12 cellular contexts compared by ENCODE assay signal in genomic region chr6:34067814-34068213, GRCh38.
DNase-seq lines count a peak whose midpoint lies in the region; ATAC-seq, FAIRE-seq and TF ChIP-seq lines count a peak whose summit lies in the region.
"Had no signal": no experiment of that assay in that cellular context is flagged by ENCODE, and none has a peak within 500 bp of the region (broad histone marks: within the 10 kb centered on the region; RNA-seq: fewer than 3 reads in every experiment).

No MANE protein-coding gene starts in this region.

- no peak overlapping the region for H3K9ac ChIP-seq in endodermal cell (ENCODE audit: extremely low read depth, low read length, poor library complexity, severe bottlenecking)

- H3K27ac ChIP-seq in A549 = no peak overlapping the region
- no peak overlapping the region for H3K27ac ChIP-seq in endodermal cell (ENCODE audit: low read depth, low read length)
- H3K27ac ChIP-seq: SJSA1 had no signal

- no peaks in the 10 kb centered on the region for H3K4me1 ChIP-seq in A549
- no peaks in the 10 kb centered on the region for H3K4me1 ChIP-seq in endodermal cell (ENCODE audit: control insufficient read depth, insufficient read depth, low read length)
- H3K4me1 ChIP-seq: SJSA1 had no signal

- peak in 1 of 2 experiments; percentile 50; a peak in 3 of 5 replicates for TF ChIP-seq RAD21 in A549 (conservative IDR thresholded peaks at IDR 0.05 in 1 of 2, IDR thresholded peaks at IDR 0.05 in 1 of 2)

- peak; percentile 13 to 37 for DNase-seq in A549 (ENCODE audit: low read depth in 1 of 2, low spot score in 1 of 2)
- peak; percentile 68 for DNase-seq in G401 (ENCODE audit: low spot score)
- DNase-seq in NCI-H1694 treated with DMSO at 0.1 percent for 48 hours (lab: John Stamatoyannopoulos, UW) = peak; percentile 53
- peak; percentile 69 for DNase-seq in endodermal cell
- no peak for DNase-seq in NCI-H1092 (lab: John Stamatoyannopoulos, UW)
- no peak for DNase-seq in HEK293T (ENCODE audit: extremely low spot score)
- DNase-seq: CD4-positive, CD25-positive, alpha-beta regulatory T cell; NCI-H226 had no signal

- TF ChIP-seq EP300 in A549 (IDR thresholded peaks at IDR 0.05) = no peak

- no peaks in the 10 kb centered on the region for H3K27me3 Mint-ChIP-seq in endodermal cell (ENCODE audit: insufficient read depth)
- H3K27me3 Mint-ChIP-seq: CD4-positive, CD25-positive, alpha-beta regulatory T cell had no signal

- no peak overlapping the region for H3K4me2 ChIP-seq in A549

- no peaks in the 10 kb centered on the region for H3K27me3 ChIP-seq in endodermal cell (ENCODE audit: control insufficient read depth, insufficient read depth, low read length, poor library complexity, severe bottlenecking)

- FAIRE-seq in A549 (lab: Jason Lieb, UNC) = no peak
- FAIRE-seq: GM12892 had no signal

- TF ChIP-seq CTCF in A549 (IDR thresholded peaks at IDR 0.05) (0 out of 3 replicates have a peak, but pooled peaks have one; percentile 11), endodermal cell (conservative IDR thresholded peaks at IDR 0.05) (peak; percentile 43)

- 15% methylated on average over 13 of the region's 13 CpGs for WGBS in A549 (ENCODE audit: missing lambda C conversion rate)
- WGBS in endodermal cell (ENCODE audit: insufficient coverage in 1 of 2, insufficient read length in 1 of 2), 2 experiments = 75 to 82% methylated on average over 9 to 13 of the region's 13 CpGs

- no peaks in the 10 kb centered on the region for H3K9me3 ChIP-seq in A549
- peaks cover 3% of the 10 kb centered on the region for H3K9me3 ChIP-seq in endodermal cell (ENCODE audit: control insufficient read depth, low read length)
- H3K9me3 ChIP-seq: SJSA1 had no signal

- POLR2A ChIA-PET in A549 (lab: Yijun Ruan, JAX) = no interaction called here
- POLR2A ChIA-PET in HEK293T (lab: Yijun Ruan, JAX) = no interaction called here

- H3K4me3 ChIP-seq in A549 (no peak overlapping the region), endodermal cell (ENCODE audit: low read length) (no peak overlapping the region)
- H3K4me3 ChIP-seq: SJSA1 had no signal

- H3K4me3 Mint-ChIP-seq in endodermal cell = no peak overlapping the region
- H3K4me3 Mint-ChIP-seq: CD4-positive, CD25-positive, alpha-beta regulatory T cell had no signal

- ATAC-seq in A549 (peak; percentile 28 to 77; a peak in 3 of 6 replicates), HG03196 (IDR thresholded peaks at IDR 0.05; ENCODE audit: unreplicated experiment) (no peak), GM21529 (IDR thresholded peaks at IDR 0.05; ENCODE audit: unreplicated experiment) (no peak)

- no peaks in the 10 kb centered on the region for H3K36me3 ChIP-seq in endodermal cell (ENCODE audit: control insufficient read depth, insufficient read depth, low read length)
- H3K36me3 ChIP-seq: SJSA1 had no signal

- no peaks in the 10 kb centered on the region for H3K9me3 Mint-ChIP-seq in endodermal cell
- H3K9me3 Mint-ChIP-seq: CD4-positive, CD25-positive, alpha-beta regulatory T cell had no signal

- H3K36me3 Mint-ChIP-seq in endodermal cell (ENCODE audit: low read depth) = no peaks in the 10 kb centered on the region
- H3K36me3 Mint-ChIP-seq: CD4-positive, CD25-positive, alpha-beta regulatory T cell had no signal

- no peak overlapping the region for H3K27ac Mint-ChIP-seq in endodermal cell
- H3K27ac Mint-ChIP-seq: CD4-positive, CD25-positive, alpha-beta regulatory T cell had no signal

- in situ Hi-C loops in G401 (cut with HindIII; ENCODE audit: low sequenced_read_pairs) = no loop called here

- TF ChIP-seq POLR2A in A549 (IDR thresholded peaks at IDR 0.05; ENCODE audit: low read length) = no peak

- no peaks in the 10 kb centered on the region for H3K4me1 Mint-ChIP-seq in endodermal cell
- H3K4me1 Mint-ChIP-seq: CD4-positive, CD25-positive, alpha-beta regulatory T cell had no signal

- CTCF ChIA-PET in A549 (lab: Yijun Ruan, JAX) = interaction anchor here (0.8 to 3.0 kb wide), 5 partner anchors 10 to 296 kb away, joined by 3 to 14 read pairs (median 4); no protein-coding TSS in a partner anchor
- CTCF ChIA-PET in HEK293T (lab: Yijun Ruan, JAX) = interaction anchor here (0.5 to 0.6 kb wide), 2 partner anchors 13 to 76 kb away, joined by 3 read pairs; no protein-coding TSS in a partner anchor

TF ChIP-seq in A549, 52 proteins besides CTCF, POLR2A, EP300 and RAD21:
- TF ChIP-seq POLR2AphosphoS2 (conservative IDR thresholded peaks at IDR 0.05; ENCODE audit: low read length) (no peak), ZNF302 (CRISPR knock-in tag; IDR thresholded peaks at IDR 0.05) (no peak), EHMT2 (IDR thresholded peaks at IDR 0.05; ENCODE audit: low read depth) (no peak), CEBPB (IDR thresholded peaks at IDR 0.05) (no peak), FOXS1 (CRISPR knock-in tag; IDR thresholded peaks at IDR 0.05) (no peak), JUN (IDR thresholded peaks at IDR 0.05) (no peak), RNF2 (IDR thresholded peaks at IDR 0.05; ENCODE audit: borderline replicate concordance, low read depth) (no peak), KDM1A (IDR thresholded peaks at IDR 0.05; ENCODE audit: low read depth) (no peak), TP53 (CRISPR knock-in tag; IDR thresholded peaks at IDR 0.05) (no peak), ELK1 (IDR thresholded peaks at IDR 0.05; ENCODE audit: low read depth, low read length) (no peak), NPAS2 (CRISPR knock-in tag; IDR thresholded peaks at IDR 0.05; ENCODE audit: borderline replicate concordance) (no peak), BCL3 (IDR thresholded peaks at IDR 0.05) (no peak), JUNB (IDR thresholded peaks at IDR 0.05) (no peak), RARB (CRISPR knock-in tag; IDR thresholded peaks at IDR 0.05) (no peak)

TF ChIP-seq in HEK293T, 16 proteins besides CTCF, POLR2A, EP300 and RAD21:
- TF ChIP-seq PKNOX1 (IDR thresholded peaks at IDR 0.05) (no peak), SP1 (IDR thresholded peaks at IDR 0.05) (no peak), FOXK2 (IDR thresholded peaks at IDR 0.05) (no peak), ELF4 (IDR thresholded peaks at IDR 0.05) (no peak), HDGF (IDR thresholded peaks at IDR 0.05; ENCODE audit: borderline replicate concordance) (no peak), L3MBTL2 (conservative IDR thresholded peaks at IDR 0.05) (no peak), ARNT (IDR thresholded peaks at IDR 0.05) (no peak), LEF1 (IDR thresholded peaks at IDR 0.05; ENCODE audit: borderline replicate concordance) (no peak), BHLHE40 (IDR thresholded peaks at IDR 0.05; ENCODE audit: borderline replicate concordance) (no peak), ZNF384 (IDR thresholded peaks at IDR 0.05) (no peak), CTBP1 (IDR thresholded peaks at IDR 0.05; ENCODE audit: borderline replicate concordance) (no peak), SUZ12 (IDR thresholded peaks at IDR 0.05) (no peak), NFRKB (IDR thresholded peaks at IDR 0.05) (no peak), FOXM1 (IDR thresholded peaks at IDR 0.05; ENCODE audit: borderline replicate concordance) (no peak), FOXA1 (IDR thresholded peaks at IDR 0.05) (no peak), TARDBP (IDR thresholded peaks at IDR 0.05) (no peak)

Comparison
In these comparisons a context has a peak if more than half of its experiments do, and no peak if none do; other contexts are left out.
1. ATAC-seq: peak in A549 (2 of 2); none in HG03196 (single experiment) and GM21529 (single experiment).
2. DNase-seq: peak in A549 (2 of 2), G401 (single experiment), NCI-H1694 treated with DMSO at 0.1 percent for 48 hours (single experiment) and endodermal cell (single experiment); none in NCI-H1092 (single experiment) and HEK293T (single experiment).